In genomic region chr1:27284425-27285287, GRCh38 we compare ENCODE assay signal across 8 cellular contexts. TPM values are rescaled to one million over a fixed set of nuclear protein-coding genes. Genes with fewer than 3 reads are reported as not detected.
A peak's percentile ranks its signal among the peaks of the same experiment; 100 is the strongest.
DNase-seq lines count a peak whose midpoint lies in the region; ATAC-seq and TF ChIP-seq lines count a peak whose summit lies in the region.

No MANE protein-coding gene starts in this region.

- ATAC-seq in activated B cell treated with CpG ODN at 0.5 μM for 24 hours (ENCODE audit: low read depth) (peak; percentile 96), HG03097 (IDR thresholded peaks at IDR 0.05; ENCODE audit: low FRiP score, unreplicated experiment) (no peak)

- H3K4me3 Mint-ChIP-seq in activated B cell treated with CpG ODN at 0.5 μM for 24 hours, result no peak overlapping the region

- no peaks in the 10 kb centered on the region for H3K27me3 Mint-ChIP-seq in activated B cell treated with CpG ODN at 0.5 μM for 24 hours

- POLR2A ChIA-PET in activated B cell treated with CpG ODN at 0.5 μM for 24 hours (lab: Charles Lee), result interaction anchor here (0.6 kb wide), 1 partner anchor 8 kb away, joined by 4 read pairs; no protein-coding TSS in a partner anchor

- CTCF ChIA-PET in activated B cell treated with CpG ODN at 0.5 μM for 24 hours (lab: Charles Lee), result interaction anchor here (0.7 to 7.3 kb wide), 23 partner anchors 10 to 266 kb away, joined by 3 to 104 read pairs (median 4); partner anchors contain the start of genes SLC9A1 and WDTC1

- peaks cover 39% of the 10 kb centered on the region for H3K36me3 Mint-ChIP-seq in activated B cell treated with CpG ODN at 0.5 μM for 24 hours (ENCODE audit: low read depth)

- intact Hi-C loops in activated B cell treated with CpG ODN at 0.5 μM for 24 hours (cut with micrococcal nuclease), result loop anchor here (1.0 to 2.0 kb wide), 5 partner anchors 49 to 240 kb away; no protein-coding TSS in a partner anchor

- H3K4me1 Mint-ChIP-seq in activated B cell treated with CpG ODN at 0.5 μM for 24 hours, result peaks cover 12% of the 10 kb centered on the region

- H3K27ac Mint-ChIP-seq in activated B cell treated with CpG ODN at 0.5 μM for 24 hours, result peak overlapping the region; percentile 13

- no peaks in the 10 kb centered on the region for H3K9me3 Mint-ChIP-seq in activated B cell treated with CpG ODN at 0.5 μM for 24 hours

- H3K4me3 ChIP-seq in cardiac fibroblast (replicated peaks in 1 of 2; ENCODE audit: low read depth in 2 of 2, low read length in 2 of 2), result no peak overlapping the region

- in situ Hi-C loops in ACHN (cut with HindIII; ENCODE audit: low pct_ligation_motif_present, low pct_unique_long_range_greater_than_20kb, low sequenced_read_pairs), result loop anchor here (25.0 kb wide), 1 partner anchor 247 kb away; no protein-coding TSS in a partner anchor

- DNase-seq in ACHN (peak; percentile 66), H4 (ENCODE audit: low spot score) (peak; percentile 67), NCI-H446 (lab: John Stamatoyannopoulos, UW) (peak; percentile 48 to 81), activated B cell treated with CpG ODN at 0.5 μM for 24 hours (peak; percentile 64), cardiac fibroblast (ENCODE audit: low read depth in 2 of 2) (peak; percentile 84 to 85), kidney glomerular epithelial cell (lab: John Stamatoyannopoulos, UW) (peak; percentile 40)
- peak; percentile 86 for DNase-seq in stimulated activated CD4-positive, alpha-beta T cell treated with anti-CD3 and anti-CD28 coated beads, Interleukin-1b, Interleukin-23, amount 100 ng/mL, for 48 hours

- TF ChIP-seq CTCF in activated B cell treated with CpG ODN at 0.5 μM for 24 hours (IDR thresholded peaks at IDR 0.05) (no peak), cardiac fibroblast (IDR thresholded peaks at IDR 0.05; ENCODE audit: low read depth, low read length) (peak; percentile 73)

RNA-seq across cellular contexts. Expression of gene TMEM222, which starts 37.3 kb away (rescaled TPM):
- 30.7 and 33.4 TPM in 2 replicates for total RNA-seq in H4 (2014; rRNA removed; shearing (Covaris generic))
- 39.3 and 43.0 TPM in 2 replicates for total RNA-seq in activated B cell treated with CpG ODN at 0.5 μM for 24 hours

RNA-seq across cellular contexts. Expression of gene WDTC1, which starts 50.2 kb away (rescaled TPM):
- total RNA-seq in H4 (2014; rRNA removed; shearing (Covaris generic)), result 10.3 and 12.4 TPM in 2 replicates
- 62.8 and 65.1 TPM in 2 replicates for total RNA-seq in activated B cell treated with CpG ODN at 0.5 μM for 24 hours

RNA-seq across cellular contexts. Expression of gene SYTL1, which starts 57.2 kb away (rescaled TPM):
- 0.99 and 1.0 TPM in 2 replicates for total RNA-seq in H4 (2014; rRNA removed; shearing (Covaris generic))
- 76.0 and 81.9 TPM in 2 replicates for total RNA-seq in activated B cell treated with CpG ODN at 0.5 μM for 24 hours

Comparison
In these comparisons a context has a peak if more than half of its experiments do, and no peak if none do; other contexts are left out.
1. RNA of gene SYTL1, which starts 57.2 kb away (total RNA-seq): 76.0 to 81.9 TPM in activated B cell treated with CpG ODN at 0.5 μM for 24 hours; 0.99 to 1.0 TPM in H4; every median in the first group is over 10 times any median in the second.
2. Peak in every context shown above with its lines, with median percentiles within 50 percentile points of each other: DNase-seq.